In the genomic region with DNA sequence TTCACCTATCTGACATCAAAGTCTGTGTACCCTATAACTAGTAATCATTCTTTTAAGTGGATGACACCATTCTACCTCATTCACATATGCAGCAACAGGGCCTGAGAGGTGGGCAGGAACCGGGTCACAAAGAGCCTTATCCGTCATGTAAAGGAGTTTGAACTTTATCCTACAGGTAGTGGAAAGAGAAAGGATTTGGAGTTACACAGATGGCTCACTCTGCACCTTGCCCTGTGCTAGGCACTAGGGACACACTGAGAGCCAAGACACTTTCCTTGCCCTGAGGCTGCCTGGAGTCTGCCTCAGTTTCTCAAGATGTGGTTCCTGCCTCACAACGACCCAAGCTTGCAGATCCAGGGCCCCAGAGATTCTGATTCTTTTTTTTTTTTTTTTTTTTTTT, we compare ENCODE assay signal across 32 cellular contexts.
"Had no signal": no experiment of that assay in that cellular context is flagged by ENCODE, and none has a peak within 500 bp of the region (broad histone marks: within the 10 kb centered on the region; RNA-seq: fewer than 3 reads in every experiment).

No MANE protein-coding gene starts in this region.

- H3K36me3 Mint-ChIP-seq: natural killer cell treated with Interleukin-12 subunit alpha and Interleukin-12 subunit beta and Interleukin-15 and Interleukin-18, amount 100 ng/mL, for 72 hours; stimulated activated naive B cell treated with anti-CD40 and anti-IgM and Interleukin-4, amounts not matched to agents 10 μg/mL and 1 μg/mL and 100 μg/mL, for 72 hours had no signal

- H3K36me3 ChIP-seq: neutrophil, ovary, right lobe of liver, sigmoid colon, spleen, stomach, thoracic aorta, thyroid gland, tibial nerve, upper lobe of left lung, vagina had no signal

- H3K9me3 ChIP-seq: neutrophil, ovary, psoas muscle, right lobe of liver, sigmoid colon, spleen, stomach, thoracic aorta, thyroid gland, tibial nerve, upper lobe of left lung, vagina had no signal

- H3K4me3 Mint-ChIP-seq: naive thymus-derived CD8-positive, alpha-beta T cell; natural killer cell treated with Interleukin-12 subunit alpha and Interleukin-12 subunit beta and Interleukin-15 and Interleukin-18, amount 100 ng/mL, for 72 hours; nephron progenitor cell; neural crest cell; stimulated activated naive B cell treated with anti-CD40 and anti-IgM and Interleukin-4, amounts not matched to agents 10 μg/mL and 1 μg/mL and 100 μg/mL, for 72 hours; stimulated activated naive CD8-positive, alpha-beta T cell treated with anti-CD3 and anti-CD28 coated beads, Interleukin-15, Interleukin-2, amounts not matched to agents 100 ng/mL and 50 ng/mL, for 24 hours had no signal

- FAIRE-seq: urothelium cell line had no signal

- H3K4me3 ChIP-seq: ovary, psoas muscle, right lobe of liver, sigmoid colon, smooth muscle cell, spleen, stomach, thoracic aorta, thyroid gland, tibial nerve, upper lobe of left lung, vagina had no signal

- H3K27me3 ChIP-seq: neutrophil, ovary, right lobe of liver, sigmoid colon, stomach, thyroid gland, tibial nerve, upper lobe of left lung, vagina had no signal

- H3K9me3 Mint-ChIP-seq: naive thymus-derived CD8-positive, alpha-beta T cell; natural killer cell treated with Interleukin-12 subunit alpha and Interleukin-12 subunit beta and Interleukin-15 and Interleukin-18, amount 100 ng/mL, for 72 hours; stimulated activated naive B cell treated with anti-CD40 and anti-IgM and Interleukin-4, amounts not matched to agents 10 μg/mL and 1 μg/mL and 100 μg/mL, for 72 hours; stimulated activated naive CD8-positive, alpha-beta T cell treated with anti-CD3 and anti-CD28 coated beads, Interleukin-15, Interleukin-2, amounts not matched to agents 100 ng/mL and 50 ng/mL, for 24 hours had no signal

- H3K4me1 ChIP-seq: parathyroid adenoma, thyroid gland had no signal

- H3K9ac ChIP-seq: parathyroid adenoma had no signal

- H3K4me1 Mint-ChIP-seq: naive thymus-derived CD8-positive, alpha-beta T cell; neural crest cell; stimulated activated naive B cell treated with anti-CD40 and anti-IgM and Interleukin-4, amounts not matched to agents 10 μg/mL and 1 μg/mL and 100 μg/mL, for 72 hours had no signal

- H3K27ac ChIP-seq: neutrophil, ovary, parathyroid adenoma, psoas muscle, right lobe of liver, sigmoid colon, spleen, stomach, thoracic aorta, thyroid gland, tibial nerve, vagina had no signal

- ATAC-seq: naive thymus-derived CD8-positive, alpha-beta T cell; natural killer cell treated with Interleukin-12 subunit alpha and Interleukin-12 subunit beta and Interleukin-15 and Interleukin-18, amount 100 ng/mL, for 72 hours; psoas muscle; right cardiac atrium; right lobe of liver; stimulated activated naive B cell treated with anti-CD40 and anti-IgM and Interleukin-4, amounts not matched to agents 10 μg/mL and 1 μg/mL and 100 μg/mL, for 72 hours had no signal

- H3K27ac Mint-ChIP-seq: naive thymus-derived CD8-positive, alpha-beta T cell; natural killer cell treated with Interleukin-12 subunit alpha and Interleukin-12 subunit beta and Interleukin-15 and Interleukin-18, amount 100 ng/mL, for 72 hours; nephron progenitor cell; progenitor cell of endocrine pancreas; stimulated activated naive B cell treated with anti-CD40 and anti-IgM and Interleukin-4, amounts not matched to agents 10 μg/mL and 1 μg/mL and 100 μg/mL, for 72 hours; stimulated activated naive CD8-positive, alpha-beta T cell treated with anti-CD3 and anti-CD28 coated beads, Interleukin-15, Interleukin-2, amounts not matched to agents 100 ng/mL and 50 ng/mL, for 24 hours had no signal

- DNase-seq: naive thymus-derived CD8-positive, alpha-beta T cell; nephron progenitor cell; nucleus accumbens; ovary; posterior cingulate gyrus; psoas muscle; right cardiac atrium; right lobe of liver; sigmoid colon; spleen; stimulated activated CD4-positive, alpha-beta T cell treated with anti-CD3 and anti-CD28 coated beads, Interleukin-12 subunit alpha, Interleukin-12 subunit beta, amount 100 ng/mL, for 4 hours; stimulated activated CD4-positive, alpha-beta T cell treated with anti-CD3 and anti-CD28 coated beads, Interleukin-1b, Interleukin-23, amount 100 ng/mL, for 48 hours; stimulated activated CD4-positive, alpha-beta T cell treated with anti-CD3 and anti-CD28 coated beads, Interleukin-4, amount 100 ng/mL, for 1 hour; stimulated activated CD4-positive, alpha-beta T cell treated with anti-CD3 and anti-CD28 coated beads, Interleukin-4, amount 100 ng/mL, for 4 hours; stimulated activated CD8-positive, alpha-beta memory T cell treated with anti-CD3 and anti-CD28 coated beads, Interleukin-4, amount 100 ng/mL, for 48 hours; stimulated activated naive B cell treated with anti-CD40 and anti-IgM and Interleukin-4, amounts not matched to agents 10 μg/mL and 1 μg/mL and 100 μg/mL, for 72 hours; stimulated activated naive CD4-positive, alpha-beta T cell treated with Interleukin-2 at 50 U/mL for 16 hours; stomach; thyroid gland; trophoblast cell; upper lobe of left lung had no signal
